ENCODE assay signal across 19 cellular contexts in genomic region chr12:127311695-127312364, GRCh38.
"Had no signal": no experiment of that assay in that cellular context is flagged by ENCODE, and none has a peak within 500 bp of the region (broad histone marks: within the 10 kb centered on the region; RNA-seq: fewer than 3 reads in every experiment).

No MANE protein-coding gene starts in this region.

- H3K27ac ChIP-seq: SJSA1, SK-N-MC had no signal

- FAIRE-seq: RCC 7860 had no signal

- H3K27me3 ChIP-seq: SJSA1 had no signal

- H3K4me3 ChIP-seq: SJSA1, SK-N-MC had no signal

- H3K9me3 ChIP-seq: SJSA1 had no signal

- DNase-seq: KBM-7, NCI-H1092, NCI-H1105 treated with DMSO at 0.1 percent for 48 hours, NCI-H1417 treated with DMSO at 0.1 percent for 48 hours, NCI-H146, NCI-H1694 treated with DMSO at 0.1 percent for 48 hours, NCI-H1930, NCI-H2081, NCI-H2107, NCI-H2227 treated with DMSO at 0.1 percent for 48 hours, NCI-H524, NCI-H526 treated with DMSO at 0.1 percent for 48 hours, NCI-H748 treated with DMSO at 0.1 percent for 48 hours, Right ventricle myocardium superior, RPMI8226, SIG-M5 had no signal

- H3K36me3 ChIP-seq: SJSA1 had no signal

- H3K4me1 ChIP-seq: SJSA1 had no signal
